9 cellular contexts compared by ENCODE assay signal in genomic region chr21:32410916-32411315, GRCh38. TPM values are rescaled to one million over a fixed set of nuclear protein-coding genes. Genes with fewer than 3 reads are reported as not detected.
DNase-seq lines count a peak whose midpoint lies in the region; ATAC-seq, FAIRE-seq and TF ChIP-seq lines count a peak whose summit lies in the region.
"Had no signal": no experiment of that assay in that cellular context is flagged by ENCODE, and none has a peak within 500 bp of the region (broad histone marks: within the 10 kb centered on the region; RNA-seq: fewer than 3 reads in every experiment).

No MANE protein-coding gene starts in this region.

- H3K36me3 Mint-ChIP-seq in GM23338 (ENCODE audit: low read depth) (no peaks in the 10 kb centered on the region), glutamatergic neuron (ENCODE audit: unreplicated experiment) (peaks cover 4% of the 10 kb centered on the region)
- H3K36me3 Mint-ChIP-seq in activated T-helper 1 cell treated with anti-CD3 and anti-CD28 coated beads, Interleukin-12 subunit alpha, Interleukin-12 subunit beta, Interleukin-2, Interleukin-4 antibody, amounts not matched to agents 30 ng/mL and 10 ng/mL and 1 ng/mL, durations not matched to agents 14 hours and 24 hours and 36 hours (ENCODE audit: low read depth) = peaks cover 3% of the 10 kb centered on the region

- TF ChIP-seq CTCF in GM23338 (conservative IDR thresholded peaks at IDR 0.05; ENCODE audit: low read depth in 2 of 2) = no peak
- TF ChIP-seq CTCF in glutamatergic neuron (IDR thresholded peaks at IDR 0.05; ENCODE audit: partially characterized antibody, unreplicated experiment) = no peak
- TF ChIP-seq CTCF in GM13977 (IDR thresholded peaks at IDR 0.05; ENCODE audit: extremely low read depth, insufficient read depth, missing control alignments) = no peak
- no peak for TF ChIP-seq CTCF in kidney (IDR thresholded peaks at IDR 0.05; ENCODE audit: borderline replicate concordance, extremely low read depth, insufficient read depth)

- 0 out of 2 replicates have a peak, but pooled peaks cover 5% of the 10 kb centered on the region for H4K20me1 ChIP-seq in GM23338 (replicated peaks; ENCODE audit: insufficient read depth)

- no peak overlapping the region for H3K27ac ChIP-seq in GM23338 (ENCODE audit: low read depth)
- peak overlapping the region in 19 of 21 experiments; percentile 72 to 98 (median 91) for H3K27ac ChIP-seq in skin epidermis
- no peak overlapping the region for H3K27ac ChIP-seq in kidney (ENCODE audit: low read depth in 2 of 2, low read length in 2 of 2)

- intact Hi-C loops in activated T-helper 1 cell treated with anti-CD3 and anti-CD28 coated beads, Interleukin-12 subunit alpha, Interleukin-12 subunit beta, Interleukin-2, Interleukin-4 antibody, amounts not matched to agents 30 ng/mL and 10 ng/mL and 1 ng/mL, durations not matched to agents 14 hours and 24 hours and 36 hours (cut with micrococcal nuclease) = loop anchor here (1.0 to 2.0 kb wide), 4 partner anchors 18 to 190 kb away; partner anchors contain the start of genes MIS18A and URB1
- intact Hi-C loops in kidney (cut with DNase I) = no loop called here

- H3K4me1 Mint-ChIP-seq in GM23338 (peaks cover 29% of the 10 kb centered on the region), glutamatergic neuron (ENCODE audit: low read depth, unreplicated experiment) (peaks cover 30% of the 10 kb centered on the region)
- H3K4me1 Mint-ChIP-seq in activated T-helper 1 cell treated with anti-CD3 and anti-CD28 coated beads, Interleukin-12 subunit alpha, Interleukin-12 subunit beta, Interleukin-2, Interleukin-4 antibody, amounts not matched to agents 30 ng/mL and 10 ng/mL and 1 ng/mL, durations not matched to agents 14 hours and 24 hours and 36 hours (ENCODE audit: low read depth) = peaks cover 33% of the 10 kb centered on the region

- no peak for FAIRE-seq in kidney (lab: Jason Lieb, UNC)

- DNase-seq in GM23338 (ENCODE audit: low spot score) = no peak
- DNase-seq in activated T-helper 1 cell treated with anti-CD3 and anti-CD28 coated beads, Interleukin-12 subunit alpha, Interleukin-12 subunit beta, Interleukin-2, Interleukin-4 antibody, amounts not matched to agents 30 ng/mL and 10 ng/mL and 1 ng/mL, durations not matched to agents 14 hours and 24 hours and 36 hours (ENCODE audit: low spot score) = no peak
- no peak for DNase-seq in glutamatergic neuron
- no peak for DNase-seq in OCI-M2 (lab: John Stamatoyannopoulos, UW; ENCODE audit: unreplicated experiment)
- no peak for DNase-seq in GM13977 (ENCODE audit: low spot score)
- DNase-seq in NOMO-1 treated with dmso at 0.1 percent for 144 hours (lab: John Stamatoyannopoulos, UW; ENCODE audit: unreplicated experiment) = no peak
- DNase-seq in kidney = no peak
- DNase-seq: brain microvascular endothelial cell had no signal

- H3K4me3 Mint-ChIP-seq in GM23338 (peak overlapping the region; percentile 80), glutamatergic neuron (ENCODE audit: unreplicated experiment) (peak overlapping the region; percentile 87)
- peak overlapping the region; percentile 94 for H3K4me3 Mint-ChIP-seq in activated T-helper 1 cell treated with anti-CD3 and anti-CD28 coated beads, Interleukin-12 subunit alpha, Interleukin-12 subunit beta, Interleukin-2, Interleukin-4 antibody, amounts not matched to agents 30 ng/mL and 10 ng/mL and 1 ng/mL, durations not matched to agents 14 hours and 24 hours and 36 hours

- H3K4me1 ChIP-seq in GM23338 (ENCODE audit: insufficient read depth) = peaks cover 29% of the 10 kb centered on the region
- H3K4me1 ChIP-seq in kidney (ENCODE audit: control insufficient read depth in 1 of 2, insufficient read depth in 1 of 2, low read depth in 1 of 2, low read length in 2 of 2) = peaks cover 0 to 11% of the 10 kb centered on the region in 2 donors

- peaks cover 3% of the 10 kb centered on the region; the same call in 1 of the 2 replicates for H3K36me3 ChIP-seq in GM23338 (ENCODE audit: insufficient read depth)
- no peaks in the 10 kb centered on the region for H3K36me3 ChIP-seq in kidney (ENCODE audit: control insufficient read depth in 1 of 2, insufficient read depth in 2 of 2, low read length in 2 of 2)
- H3K36me3 ChIP-seq: brain microvascular endothelial cell had no signal

- H3K9me2 ChIP-seq in GM23338 (ENCODE audit: insufficient read depth) = no peaks in the 10 kb centered on the region

- peak overlapping the region in 1 of 2 donors; percentile 95 for H3K9ac ChIP-seq in kidney (ENCODE audit: low read length in 2 of 2)

- H3K9me3 ChIP-seq in kidney (ENCODE audit: control insufficient read depth in 1 of 2, low read length in 2 of 2) = no peaks in the 10 kb centered on the region

- peak overlapping the region; percentile 97 for H3K4me2 ChIP-seq in GM23338

- no peaks in the 10 kb centered on the region for H3K79me2 ChIP-seq in GM23338 (replicated peaks; ENCODE audit: insufficient read depth)

- H3K9me3 Mint-ChIP-seq in GM23338 = no peaks in the 10 kb centered on the region; the same call in 2 of the 3 replicates
- no peaks in the 10 kb centered on the region for H3K9me3 Mint-ChIP-seq in activated T-helper 1 cell treated with anti-CD3 and anti-CD28 coated beads, Interleukin-12 subunit alpha, Interleukin-12 subunit beta, Interleukin-2, Interleukin-4 antibody, amounts not matched to agents 30 ng/mL and 10 ng/mL and 1 ng/mL, durations not matched to agents 14 hours and 24 hours and 36 hours
- peaks cover 11% of the 10 kb centered on the region for H3K9me3 Mint-ChIP-seq in glutamatergic neuron (ENCODE audit: unreplicated experiment)

- no peak for ATAC-seq in GM23338

- H3K27me3 Mint-ChIP-seq in GM23338 (ENCODE audit: insufficient read depth, low read depth, poor library complexity) (peaks cover 43% of the 10 kb centered on the region), glutamatergic neuron (ENCODE audit: unreplicated experiment) (peaks cover 21% of the 10 kb centered on the region)
- peaks cover 10% of the 10 kb centered on the region for H3K27me3 Mint-ChIP-seq in activated T-helper 1 cell treated with anti-CD3 and anti-CD28 coated beads, Interleukin-12 subunit alpha, Interleukin-12 subunit beta, Interleukin-2, Interleukin-4 antibody, amounts not matched to agents 30 ng/mL and 10 ng/mL and 1 ng/mL, durations not matched to agents 14 hours and 24 hours and 36 hours (ENCODE audit: insufficient read depth)

- H3K4me3 ChIP-seq in GM23338 (peak overlapping the region; percentile 82), skin epidermis (peak overlapping the region in 2 of 7 experiments; percentile 62 to 64), kidney (ENCODE audit: low read length in 2 of 2) (peak overlapping the region in 1 of 2 donors; percentile 88)

- no peak overlapping the region for H3K27ac Mint-ChIP-seq in GM23338
- H3K27ac Mint-ChIP-seq in activated T-helper 1 cell treated with anti-CD3 and anti-CD28 coated beads, Interleukin-12 subunit alpha, Interleukin-12 subunit beta, Interleukin-2, Interleukin-4 antibody, amounts not matched to agents 30 ng/mL and 10 ng/mL and 1 ng/mL, durations not matched to agents 14 hours and 24 hours and 36 hours = peak overlapping the region; percentile 36
- no peak overlapping the region for H3K27ac Mint-ChIP-seq in glutamatergic neuron (ENCODE audit: unreplicated experiment)

- peaks cover 17% of the 10 kb centered on the region; the same call in 1 of the 2 replicates for H3F3A ChIP-seq in GM23338 (replicated peaks; ENCODE audit: low read depth)

- in situ Hi-C loops in GM13977 (cut with MboI; ENCODE audit: low pct_unique_long_range_greater_than_20kb, low sequenced_read_pairs, unreplicated experiment) = loop anchor here (25.0 kb wide), 1 partner anchor 176 kb away; the partner anchor contains the start of gene TCP10L

- no peak overlapping the region for H2AFZ ChIP-seq in GM23338

- peaks cover 70% of the 10 kb centered on the region for H3K27me3 ChIP-seq in GM23338 (ENCODE audit: insufficient read depth)
- H3K27me3 ChIP-seq: brain microvascular endothelial cell had no signal

TF ChIP-seq in GM23338, 12 proteins besides CTCF, POLR2A, EP300 and RAD21 (continues in another document):
- TF ChIP-seq STAT1 (IDR thresholded peaks at IDR 0.05; ENCODE audit: unreplicated experiment) (no peak), CREB1 (CRISPR knock-in tag; IDR thresholded peaks at IDR 0.05; ENCODE audit: low read depth) (no peak), ZNF331 (CRISPR knock-in tag; IDR thresholded peaks at IDR 0.05; ENCODE audit: low read depth) (no peak), ZNF114 (CRISPR knock-in tag; IDR thresholded peaks at IDR 0.05) (no peak), EZH2phosphoT487 (IDR thresholded peaks at IDR 0.05; ENCODE audit: unreplicated experiment) (no peak), NANOG (IDR thresholded peaks at IDR 0.05; ENCODE audit: borderline replicate concordance) (no peak), JUNB (IDR thresholded peaks at IDR 0.05; ENCODE audit: unreplicated experiment) (no peak), POLR2AphosphoS5 (IDR thresholded peaks at IDR 0.05; ENCODE audit: low read depth) (no peak)
- TF ChIP-seq, protein P1, sequence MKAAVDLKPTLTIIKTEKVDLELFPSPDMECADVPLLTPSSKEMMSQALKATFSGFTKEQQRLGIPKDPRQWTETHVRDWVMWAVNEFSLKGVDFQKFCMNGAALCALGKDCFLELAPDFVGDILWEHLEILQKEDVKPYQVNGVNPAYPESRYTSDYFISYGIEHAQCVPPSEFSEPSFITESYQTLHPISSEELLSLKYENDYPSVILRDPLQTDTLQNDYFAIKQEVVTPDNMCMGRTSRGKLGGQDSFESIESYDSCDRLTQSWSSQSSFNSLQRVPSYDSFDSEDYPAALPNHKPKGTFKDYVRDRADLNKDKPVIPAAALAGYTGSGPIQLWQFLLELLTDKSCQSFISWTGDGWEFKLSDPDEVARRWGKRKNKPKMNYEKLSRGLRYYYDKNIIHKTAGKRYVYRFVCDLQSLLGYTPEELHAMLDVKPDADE (IDR thresholded peaks at IDR 0.05) = no peak

RNA-seq across cellular contexts. Expression of gene EVA1C, which starts 1.6 kb away (rescaled TPM):
- total RNA-seq in GM23338 (2014; rRNA removed; shearing (Covaris generic)) = 3.8 and 6.9 TPM in 2 replicates
- polyA plus RNA-seq in GM23338 (2016; fragmentation: Nextera tagmentation; extraction: Ambion mirVana) (3.9 and 4.6 TPM in 2 replicates), kidney (ENCODE audit: insufficient read depth, low read depth, low replicate concordance) (13.8 TPM)
- total RNA-seq in activated T-helper 1 cell treated with anti-CD3 and anti-CD28 coated beads, Interleukin-12 subunit alpha, Interleukin-12 subunit beta, Interleukin-2, Interleukin-4 antibody, amounts not matched to agents 30 ng/mL and 10 ng/mL and 1 ng/mL, durations not matched to agents 14 hours and 24 hours and 36 hours = 6.2 and 7.6 TPM in 2 replicates
- total RNA-seq in glutamatergic neuron (ENCODE audit: unreplicated experiment) (2.5 TPM), kidney (63.4 TPM)

RNA-seq across cellular contexts. Expression of gene URB1, which starts 18.1 kb away (rescaled TPM):
- total RNA-seq in GM23338 (2014; rRNA removed; shearing (Covaris generic)) = 42.2 and 44.1 TPM in 2 replicates
- 6.8 and 7.7 TPM in 2 replicates for polyA plus RNA-seq in GM23338 (2016; fragmentation: Nextera tagmentation; extraction: Ambion mirVana)
- total RNA-seq in activated T-helper 1 cell treated with anti-CD3 and anti-CD28 coated beads, Interleukin-12 subunit alpha, Interleukin-12 subunit beta, Interleukin-2, Interleukin-4 antibody, amounts not matched to agents 30 ng/mL and 10 ng/mL and 1 ng/mL, durations not matched to agents 14 hours and 24 hours and 36 hours = 42.1 and 42.8 TPM in 2 replicates
- 15.5 TPM for total RNA-seq in glutamatergic neuron (ENCODE audit: unreplicated experiment)
- total RNA-seq in kidney = 15.0 TPM
- polyA plus RNA-seq in kidney (ENCODE audit: insufficient read depth, low read depth, low replicate concordance) = 1.7 TPM

Comparison
In these comparisons a context has a peak if more than half of its experiments do, and no peak if none do; other contexts are left out.
1. H3K27ac ChIP-seq: peak in skin epidermis (19 of 21); none in GM23338 (single experiment) and kidney (0 of 2).
2. Peak in every context shown above with its lines, with median percentiles within 50 percentile points of each other: H3K4me3 Mint-ChIP-seq.